29 cellular contexts compared by ENCODE assay signal in genomic region chr9:136474021-136474640, GRCh38.
"Had no signal": no experiment of that assay in that cellular context is flagged by ENCODE, and none has a peak within 500 bp of the region (broad histone marks: within the 10 kb centered on the region; RNA-seq: fewer than 3 reads in every experiment).

No MANE protein-coding gene starts in this region.

- ATAC-seq: activated CD8-positive, alpha-beta T cell treated with anti-CD3 and anti-CD28 coated beads for 36 hours; activated T-cell treated with anti-CD3 and anti-CD28 coated beads, Interleukin-2, amount 50 U/mL, for 4 hours; activated T-helper 17 cell treated with anti-CD3 and anti-CD28 coated beads, Interleukin-2, amount 50 U/mL, for 72 hours; foreskin keratinocyte; gastrocnemius medialis; heart left ventricle had no signal

- H3K27me3 ChIP-seq: brain microvascular endothelial cell, dorsolateral prefrontal cortex, esophagus muscularis mucosa, foreskin keratinocyte, gastrocnemius medialis, heart left ventricle had no signal

- H3K4me3 ChIP-seq: coronary artery, dorsolateral prefrontal cortex, esophagus muscularis mucosa, gastrocnemius medialis, heart left ventricle had no signal

- H3K4me1 Mint-ChIP-seq: activated CD4-positive, alpha-beta T cell treated with anti-CD3 and anti-CD28 coated beads, Interleukin-2, amount 10 ng/mL, durations not matched to agents 7 days and 5 days; endodermal cell had no signal

- DNase-seq: activated CD4-positive, alpha-beta T cell treated with anti-CD3 and anti-CD28 coated beads for 1 hour; activated CD4-positive, alpha-beta T cell treated with anti-CD3 and anti-CD28 coated beads for 4 hours; activated CD4-positive, alpha-beta T cell treated with anti-CD3 and anti-CD28 coated beads, Interleukin-2, amount 10 ng/mL, durations not matched to agents 7 days and 5 days; activated CD4-positive, alpha-beta T cell treated with anti-CD3 and anti-CD28 coated beads, Interleukin-2, amount 50 U/mL, for 48 hours; activated CD8-positive, alpha-beta memory T cell treated with anti-CD3 and anti-CD28 coated beads for 24 hours; activated CD8-positive, alpha-beta T cell treated with anti-CD3 and anti-CD28 coated beads for 36 hours; activated effector memory CD4-positive, alpha-beta T cell treated with Interleukin-2 at 50 U/mL for 16 hours; activated gamma-delta T cell treated with Interleukin-2 at 50 U/mL for 16 hours; activated naive CD4-positive, alpha-beta T cell treated with anti-CD3 and anti-CD28 coated beads, Interleukin-2, amount 50 U/mL, for 16 hours; activated naive CD4-positive, alpha-beta T cell treated with Interleukin-2 at 50 U/mL for 16 hours; activated T-cell treated with anti-CD3 and anti-CD28 coated beads, Interleukin-2, amount 50 U/mL, for 4 hours; amniotic stem cell; brain microvascular endothelial cell; dorsolateral prefrontal cortex; effector memory CD4-positive, alpha-beta T cell; endodermal cell; erythroblast; foreskin keratinocyte; gastrocnemius medialis; glutamatergic neuron; heart left ventricle; T-helper 2 cell had no signal

- H3K4me1 ChIP-seq: foreskin keratinocyte, gastrocnemius medialis had no signal

- H3K27me3 Mint-ChIP-seq: activated CD4-positive, alpha-beta T cell treated with anti-CD3 and anti-CD28 coated beads, Interleukin-2, amount 10 ng/mL, durations not matched to agents 7 days and 5 days; activated CD8-positive, alpha-beta T cell treated with anti-CD3 and anti-CD28 coated beads for 36 hours; activated naive CD8-positive, alpha-beta T cell; activated T-helper 17 cell treated with anti-CD3 and anti-CD28 coated beads, Interleukin-2, amount 50 U/mL, for 72 hours; central memory CD8-positive, alpha-beta T cell; dendritic cell treated with granulocyte-macrophage colony-stimulating factor and Interleukin-4, amounts not matched to agents 40 ng/mL and 50 ng/mL, for 4 days had no signal

- FAIRE-seq: astrocyte had no signal

- H3K36me3 Mint-ChIP-seq: activated naive CD8-positive, alpha-beta T cell had no signal

- H3K9me3 Mint-ChIP-seq: activated CD4-positive, alpha-beta T cell treated with anti-CD3 and anti-CD28 coated beads, Interleukin-2, amount 10 ng/mL, durations not matched to agents 7 days and 5 days; activated CD8-positive, alpha-beta T cell treated with anti-CD3 and anti-CD28 coated beads for 36 hours; activated T-cell treated with anti-CD3 and anti-CD28 coated beads, Interleukin-2, amount 50 U/mL, for 4 hours; activated T-helper 17 cell treated with anti-CD3 and anti-CD28 coated beads, Interleukin-2, amount 50 U/mL, for 72 hours; central memory CD8-positive, alpha-beta T cell; dendritic cell treated with granulocyte-macrophage colony-stimulating factor and Interleukin-4, amounts not matched to agents 40 ng/mL and 50 ng/mL, for 4 days; endodermal cell had no signal

- H3K27ac ChIP-seq: brain microvascular endothelial cell, coronary artery, esophagus muscularis mucosa, foreskin keratinocyte, gastrocnemius medialis, heart left ventricle had no signal

- H3K4me3 Mint-ChIP-seq: activated CD4-positive, alpha-beta T cell treated with anti-CD3 and anti-CD28 coated beads, Interleukin-2, amount 10 ng/mL, durations not matched to agents 7 days and 5 days; activated CD8-positive, alpha-beta T cell treated with anti-CD3 and anti-CD28 coated beads for 36 hours; activated naive CD8-positive, alpha-beta T cell; activated T-cell treated with anti-CD3 and anti-CD28 coated beads, Interleukin-2, amount 50 U/mL, for 4 hours; activated T-helper 17 cell treated with anti-CD3 and anti-CD28 coated beads, Interleukin-2, amount 50 U/mL, for 72 hours; central memory CD8-positive, alpha-beta T cell; dendritic cell treated with granulocyte-macrophage colony-stimulating factor and Interleukin-4, amounts not matched to agents 40 ng/mL and 50 ng/mL, for 4 days; endodermal cell had no signal

- H3K9me3 ChIP-seq: esophagus muscularis mucosa, gastrocnemius medialis, heart left ventricle had no signal

- H3K27ac Mint-ChIP-seq: activated CD4-positive, alpha-beta T cell treated with anti-CD3 and anti-CD28 coated beads, Interleukin-2, amount 10 ng/mL, durations not matched to agents 7 days and 5 days; activated CD8-positive, alpha-beta T cell treated with anti-CD3 and anti-CD28 coated beads for 36 hours; activated naive CD8-positive, alpha-beta T cell; activated T-helper 17 cell treated with anti-CD3 and anti-CD28 coated beads, Interleukin-2, amount 50 U/mL, for 72 hours; dendritic cell treated with granulocyte-macrophage colony-stimulating factor and Interleukin-4, amounts not matched to agents 40 ng/mL and 50 ng/mL, for 4 days; endodermal cell had no signal
